Comparison of ENCODE assay signal across 18 cellular contexts in genomic region chr16:75113541-75114121, GRCh38. TPM values are rescaled to one million over a fixed set of nuclear protein-coding genes. Genes with fewer than 3 reads are reported as not detected.
"Had no signal": no experiment of that assay in that cellular context is flagged by ENCODE, and none has a peak within 500 bp of the region (broad histone marks: within the 10 kb centered on the region; RNA-seq: fewer than 3 reads in every experiment).

No MANE protein-coding gene starts in this region.

- H3K27me3 Mint-ChIP-seq: activated CD4-positive, alpha-beta T cell treated with anti-CD3 and anti-CD28 coated beads, Interleukin-2, amount 10 ng/mL, durations not matched to agents 7 days and 5 days had no signal

- H3K4me3 ChIP-seq: esophagus muscularis mucosa, heart right ventricle, sigmoid colon, tibial artery had no signal

- DNase-seq: activated CD4-positive, alpha-beta T cell treated with anti-CD3 and anti-CD28 coated beads, Interleukin-2, amount 10 ng/mL, durations not matched to agents 7 days and 5 days; activated CD8-positive, alpha-beta memory T cell treated with anti-CD3 and anti-CD28 coated beads for 24 hours; activated gamma-delta T cell treated with Interleukin-2 at 50 U/mL for 16 hours; effector CD4-positive, alpha-beta T cell; heart right ventricle; immature natural killer cell; kidney glomerular epithelial cell; natural killer cell; sigmoid colon; stimulated activated CD4-positive, alpha-beta T cell treated with anti-CD3 and anti-CD28 coated beads, Interleukin-1b, Interleukin-23, amount 100 ng/mL, for 48 hours; stimulated activated CD8-positive, alpha-beta memory T cell treated with anti-CD3 and anti-CD28 coated beads, Interleukin-4, amount 100 ng/mL, for 48 hours; stimulated activated naive CD4-positive, alpha-beta T cell had no signal

- H3K4me3 Mint-ChIP-seq: activated CD4-positive, alpha-beta T cell treated with anti-CD3 and anti-CD28 coated beads, Interleukin-2, amount 10 ng/mL, durations not matched to agents 7 days and 5 days; immature natural killer cell; natural killer cell; T-helper 1 cell treated with Interleukin-12 subunit alpha and Interleukin-12 subunit beta and Interleukin-4 antibody, amounts not matched to agents 30 μg/mL and 1 μg/mL, for 36 hours had no signal

- H3K9me3 Mint-ChIP-seq: activated CD4-positive, alpha-beta T cell treated with anti-CD3 and anti-CD28 coated beads, Interleukin-2, amount 10 ng/mL, durations not matched to agents 7 days and 5 days; activated naive CD4-positive, alpha-beta T cell treated with anti-CD3 and anti-CD28 coated beads, Interleukin-2, amount 50 U/mL, for 72 hours; immature natural killer cell; natural killer cell; T-helper 1 cell treated with Interleukin-12 subunit alpha and Interleukin-12 subunit beta and Interleukin-4 antibody, amounts not matched to agents 30 μg/mL and 1 μg/mL, for 36 hours had no signal

- H3K27me3 ChIP-seq: esophagus muscularis mucosa, sigmoid colon, tibial artery had no signal

- H3K36me3 Mint-ChIP-seq: immature natural killer cell, natural killer cell had no signal

- H3K27ac ChIP-seq: sigmoid colon, tibial artery had no signal

- H3K9me3 ChIP-seq: esophagus muscularis mucosa, heart right ventricle, sigmoid colon, tibial artery had no signal

- H3K36me3 ChIP-seq: sigmoid colon had no signal

- H3K27ac Mint-ChIP-seq: immature natural killer cell, natural killer cell had no signal

- ATAC-seq: activated CD4-positive, CD25-positive, alpha-beta regulatory T cell treated with anti-CD3 and anti-CD28 coated beads, Interleukin-2, amount 50 U/mL, for 24 hours; activated naive CD4-positive, alpha-beta T cell treated with anti-CD3 and anti-CD28 coated beads, Interleukin-2, amount 50 U/mL, for 72 hours; heart right ventricle; natural killer cell had no signal

RNA-seq across cellular contexts. Expression of gene LDHD, which starts 2.9 kb away (rescaled TPM):
- total RNA-seq: endothelial cell of umbilical vein had no signal
